ENCODE assay signal across 8 cellular contexts in the genomic region with DNA sequence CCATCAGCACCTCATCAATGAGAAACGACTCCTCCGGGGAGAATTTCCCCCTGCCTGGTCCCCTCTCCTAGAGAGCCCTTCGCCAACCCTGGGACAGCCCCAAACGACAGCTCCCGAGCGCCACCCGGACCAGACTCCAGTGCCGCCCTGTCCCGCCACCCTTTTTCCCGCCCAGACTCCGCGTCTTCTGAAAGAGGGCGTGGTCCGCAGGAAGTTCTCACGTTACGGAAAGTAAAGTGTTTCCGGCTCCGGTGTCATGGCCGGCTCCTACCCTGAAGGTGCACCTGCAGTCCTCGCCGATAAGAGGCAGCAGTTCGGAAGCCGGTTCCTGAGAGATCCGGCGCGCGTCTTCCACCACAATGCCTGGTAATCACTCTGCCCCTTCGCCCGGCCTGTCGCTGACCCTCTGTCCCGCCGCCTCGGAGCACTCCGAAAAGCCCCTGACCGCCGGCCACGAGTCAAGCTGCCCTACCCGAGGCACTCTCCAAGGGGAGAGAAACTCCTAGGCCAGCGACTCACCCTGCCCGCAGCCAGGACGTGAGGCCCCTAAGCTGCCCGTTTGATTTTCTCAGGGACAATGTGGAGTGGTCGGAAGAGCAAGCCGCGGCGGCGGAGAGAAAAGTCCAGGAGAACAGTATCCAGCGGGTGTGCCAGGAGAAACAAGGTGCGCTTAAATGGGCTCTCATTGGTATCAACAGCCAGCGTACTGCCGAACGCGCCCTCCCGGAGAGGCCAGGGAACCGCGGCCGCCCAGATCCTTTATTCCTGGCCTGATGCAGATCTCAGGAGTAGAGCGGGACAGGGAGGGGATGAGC. TPM values are rescaled to one million over a fixed set of nuclear protein-coding genes. Genes with fewer than 3 reads are reported as not detected.
DNase-seq lines count a peak whose midpoint lies in the region; TF ChIP-seq lines count a peak whose summit lies in the region.
"Not testable (repeated sequence)": the region's sequence is repeated elsewhere in the genome, so short reads cannot be mapped to it uniquely, and the experiment has no call there.

TSS of gene METTL2A (plus strand) at position 251 of the 815 bp plus-strand sequence. CDS start at position 257, 6 bp downstream.

- intact Hi-C loops in stomach (cut with DNase I; ENCODE audit: low total_unique reads): not testable (repeated sequence)

- DNase-seq in GF-D8 (lab: John Stamatoyannopoulos, UW): peak; percentile 78
- DNase-seq in HAP-1 (ENCODE audit: low spot score in 2 of 2): peak; percentile 84 to 95
- peak; percentile 89 for DNase-seq in M059J (ENCODE audit: low read depth)
- DNase-seq in activated T-helper 9 cell treated with anti-CD3 and anti-CD28 coated beads, Interleukin-2, amount 50 U/mL, for 16 hours (ENCODE audit: low read depth): peak; percentile 78
- peak; percentile 79 for DNase-seq in fibroblast of villous mesenchyme (ENCODE audit: low read depth)
- DNase-seq in neural crest cell (ENCODE audit: low read depth, low spot score): peak; percentile 72
- peak; percentile 88 for DNase-seq in stomach

- H3K4me1 ChIP-seq in HAP-1: not testable (repeated sequence)
- peaks cover 4 to 32% (median 19%) of the 10 kb centered on the region in 4 donors for H3K4me1 ChIP-seq in stomach

- H3K27ac Mint-ChIP-seq in neural crest cell (ENCODE audit: unreplicated experiment): peak within 1 kb of the TSS; percentile 94

- H3K27me3 Mint-ChIP-seq in neural crest cell (ENCODE audit: low read depth): not testable (repeated sequence)

- H3K36me3 Mint-ChIP-seq in neural crest cell (ENCODE audit: low read depth): not testable (repeated sequence)

- peak within 1 kb of the TSS; percentile 53 to 86 (median 78) for H3K27ac ChIP-seq in stomach

- H3K9me3 ChIP-seq in HAP-1, stomach: not testable (repeated sequence)

- not testable (repeated sequence) for TF ChIP-seq EP300 in stomach (IDR thresholded peaks at IDR 0.05)

- H3K9me3 Mint-ChIP-seq in neural crest cell: not testable (repeated sequence)

- TF ChIP-seq CTCF in fibroblast of villous mesenchyme (IDR thresholded peaks at IDR 0.05; ENCODE audit: insufficient read depth, low read depth, low read length) (peak; percentile 10), neural crest cell (conservative IDR thresholded peaks at IDR 0.05) (peak; percentile 60), stomach (IDR thresholded peaks at IDR 0.05) (peak in 3 of 7 experiments; percentile 28 to 38 (median 30))

- H3K36me3 ChIP-seq in HAP-1 (replicated peaks) (peaks cover 16% of the 10 kb centered on the region), stomach (peaks cover 0 to 24% (median 16%) of the 10 kb centered on the region in 4 donors)

- H3K27me3 ChIP-seq in HAP-1 (ENCODE audit: low read depth); stomach: not testable (repeated sequence)

- H3K4me3 ChIP-seq in HAP-1: peak within 1 kb of the TSS; percentile 91
- H3K4me3 ChIP-seq in fibroblast of villous mesenchyme (ENCODE audit: low read depth, low read length): peak within 1 kb of the TSS; percentile 83
- H3K4me3 ChIP-seq in stomach: peak within 1 kb of the TSS; percentile 61 to 85 (median 68)

- H3K4me3 Mint-ChIP-seq in neural crest cell: peak within 1 kb of the TSS; percentile 98

- peak; percentile 79 for TF ChIP-seq POLR2A in Raji (IDR thresholded peaks at IDR 0.05; ENCODE audit: insufficient read depth, low read depth, low read length)
- TF ChIP-seq POLR2A in stomach (IDR thresholded peaks at IDR 0.05): not testable (repeated sequence)

- H3K4me1 Mint-ChIP-seq in neural crest cell: peaks cover 18% of the 10 kb centered on the region

- in situ Hi-C loops in HAP-1 (cut with MboI; ENCODE audit: low sequenced_read_pairs): not testable (repeated sequence)

- WGBS in stomach, 5 donors: 0 to 2% (median 1%) methylated on average over 33 to 58 of the region's 58 CpGs

RNA-seq across cellular contexts. Expression of gene METTL2A, which starts in this region (rescaled TPM):
- 18.7 and 20.1 TPM in 2 replicates for total RNA-seq in M059J (2014; rRNA removed; shearing (Covaris generic))
- total RNA-seq in fibroblast of villous mesenchyme (22.2 and 29.4 TPM in 2 replicates), neural crest cell (43.8 and 44.9 TPM in 2 replicates), stomach (10 to 100 TPM in 3 of 5 donors, 1 to 10 TPM in 2; 1.4 to 68.3 (median 21.3) TPM)
- polyA plus RNA-seq in stomach: 10 to 100 TPM in 1 of 3 donors, 1 to 10 TPM in 2; 8.6 to 10.7 (median 9.9) TPM

Comparison
In these comparisons a context has a peak if more than half of its experiments do, and no peak if none do; other contexts are left out.
1. Peak in every context shown above with its lines: DNase-seq, H3K4me3 ChIP-seq and H3K27ac ChIP-seq.